1 cellular context compared by ENCODE assay signal in the genomic region with DNA sequence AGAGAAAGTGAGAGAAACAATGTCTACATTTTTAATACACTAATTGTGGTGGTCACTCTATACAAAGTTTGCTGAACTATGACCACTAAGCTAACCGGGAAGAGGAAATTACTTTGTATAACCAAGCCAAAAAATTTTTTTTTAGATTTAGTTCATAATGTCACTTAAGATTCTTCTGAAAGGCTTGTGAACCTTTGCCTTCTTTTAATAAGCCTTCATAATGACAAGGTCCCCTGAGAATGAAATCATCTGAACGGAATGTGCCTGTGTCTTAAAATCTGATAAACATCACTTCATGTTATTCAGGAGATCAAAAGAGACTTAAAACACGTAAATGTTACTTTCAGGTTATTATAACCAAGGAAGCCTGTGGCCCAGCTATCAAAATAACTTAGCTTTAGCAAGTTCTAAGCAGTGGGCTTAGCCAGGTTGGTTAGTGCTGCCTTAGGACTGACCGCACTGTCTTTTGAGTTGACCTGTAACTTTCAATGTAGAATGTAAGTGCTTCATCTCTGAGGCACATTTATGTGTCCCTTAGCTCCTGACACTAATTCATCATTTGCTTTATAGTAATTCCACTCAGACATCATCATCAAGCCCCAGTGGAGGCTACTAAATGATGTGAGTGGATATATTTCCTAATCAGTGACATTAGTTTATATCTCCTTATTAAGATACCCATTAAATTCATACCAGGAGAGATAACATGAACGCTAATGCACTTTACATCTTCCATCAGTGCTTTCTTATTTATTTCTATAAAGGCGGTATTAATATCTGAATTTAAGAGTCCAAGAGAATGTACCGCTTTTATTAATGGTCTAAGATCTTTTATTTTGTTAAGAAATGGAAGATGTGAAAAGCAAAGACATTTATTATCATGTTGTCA.
TF ChIP-seq lines count a peak whose summit lies in the region.

No MANE protein-coding gene starts in this region.

TF ChIP-seq in HCT116, 20 proteins besides CTCF, POLR2A, EP300 and RAD21 (continued from another document):
- TF ChIP-seq, protein P1, sequence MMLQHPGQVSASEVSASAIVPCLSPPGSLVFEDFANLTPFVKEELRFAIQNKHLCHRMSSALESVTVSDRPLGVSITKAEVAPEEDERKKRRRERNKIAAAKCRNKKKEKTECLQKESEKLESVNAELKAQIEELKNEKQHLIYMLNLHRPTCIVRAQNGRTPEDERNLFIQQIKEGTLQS (IDR thresholded peaks at IDR 0.05) = no peak
- TF ChIP-seq CBX3 (IDR thresholded peaks at IDR 0.05; ENCODE audit: low read depth) = no peak
- no peak for TF ChIP-seq YY1 (IDR thresholded peaks at IDR 0.05; ENCODE audit: extremely low read depth, insufficient replicate concordance, low read depth, low read length)
- no peak for TF ChIP-seq EGR1 (IDR thresholded peaks at IDR 0.05; ENCODE audit: low read depth)
- TF ChIP-seq, protein P2, sequence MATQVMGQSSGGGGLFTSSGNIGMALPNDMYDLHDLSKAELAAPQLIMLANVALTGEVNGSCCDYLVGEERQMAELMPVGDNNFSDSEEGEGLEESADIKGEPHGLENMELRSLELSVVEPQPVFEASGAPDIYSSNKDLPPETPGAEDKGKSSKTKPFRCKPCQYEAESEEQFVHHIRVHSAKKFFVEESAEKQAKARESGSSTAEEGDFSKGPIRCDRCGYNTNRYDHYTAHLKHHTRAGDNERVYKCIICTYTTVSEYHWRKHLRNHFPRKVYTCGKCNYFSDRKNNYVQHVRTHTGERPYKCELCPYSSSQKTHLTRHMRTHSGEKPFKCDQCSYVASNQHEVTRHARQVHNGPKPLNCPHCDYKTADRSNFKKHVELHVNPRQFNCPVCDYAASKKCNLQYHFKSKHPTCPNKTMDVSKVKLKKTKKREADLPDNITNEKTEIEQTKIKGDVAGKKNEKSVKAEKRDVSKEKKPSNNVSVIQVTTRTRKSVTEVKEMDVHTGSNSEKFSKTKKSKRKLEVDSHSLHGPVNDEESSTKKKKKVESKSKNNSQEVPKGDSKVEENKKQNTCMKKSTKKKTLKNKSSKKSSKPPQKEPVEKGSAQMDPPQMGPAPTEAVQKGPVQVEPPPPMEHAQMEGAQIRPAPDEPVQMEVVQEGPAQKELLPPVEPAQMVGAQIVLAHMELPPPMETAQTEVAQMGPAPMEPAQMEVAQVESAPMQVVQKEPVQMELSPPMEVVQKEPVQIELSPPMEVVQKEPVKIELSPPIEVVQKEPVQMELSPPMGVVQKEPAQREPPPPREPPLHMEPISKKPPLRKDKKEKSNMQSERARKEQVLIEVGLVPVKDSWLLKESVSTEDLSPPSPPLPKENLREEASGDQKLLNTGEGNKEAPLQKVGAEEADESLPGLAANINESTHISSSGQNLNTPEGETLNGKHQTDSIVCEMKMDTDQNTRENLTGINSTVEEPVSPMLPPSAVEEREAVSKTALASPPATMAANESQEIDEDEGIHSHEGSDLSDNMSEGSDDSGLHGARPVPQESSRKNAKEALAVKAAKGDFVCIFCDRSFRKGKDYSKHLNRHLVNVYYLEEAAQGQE (IDR thresholded peaks at IDR 0.05; ENCODE audit: low read depth) = no peak
- no peak for TF ChIP-seq EZH2phosphoT487 (IDR thresholded peaks at IDR 0.05; ENCODE audit: borderline replicate concordance)
- TF ChIP-seq ELF1 (IDR thresholded peaks at IDR 0.05; ENCODE audit: borderline replicate concordance, low read depth) = no peak
- TF ChIP-seq ZNF274 (IDR thresholded peaks at IDR 0.05; ENCODE audit: low read depth, low read length) = no peak
- TF ChIP-seq, protein P3, sequence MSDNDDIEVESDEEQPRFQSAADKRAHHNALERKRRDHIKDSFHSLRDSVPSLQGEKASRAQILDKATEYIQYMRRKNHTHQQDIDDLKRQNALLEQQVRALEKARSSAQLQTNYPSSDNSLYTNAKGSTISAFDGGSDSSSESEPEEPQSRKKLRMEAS (IDR thresholded peaks at IDR 0.05) = no peak
- no peak for TF ChIP-seq EZH2 (IDR thresholded peaks at IDR 0.05)
- TF ChIP-seq ZFX (IDR thresholded peaks at IDR 0.05) = no peak
- no peak for TF ChIP-seq SP1 (IDR thresholded peaks at IDR 0.05; ENCODE audit: low read depth)
- TF ChIP-seq JUND (IDR thresholded peaks at IDR 0.05) = no peak
